In genomic region chr9:87857141-87857947, GRCh38 we compare ENCODE assay signal across 7 cellular contexts. TPM values are rescaled to one million over a fixed set of nuclear protein-coding genes. Genes with fewer than 3 reads are reported as not detected.
"Had no signal": no experiment of that assay in that cellular context is flagged by ENCODE, and none has a peak within 500 bp of the region (broad histone marks: within the 10 kb centered on the region; RNA-seq: fewer than 3 reads in every experiment).

No MANE protein-coding gene starts in this region.

- H3K4me3 ChIP-seq: GM23338, K562 had no signal

- DNase-seq: H9, HCEC 1CT, IMR-90, KG1 had no signal

RNA-seq across cellular contexts. Expression of gene SPATA31E1, which starts 25.3 kb away (rescaled TPM):
- total RNA-seq: GM23338, HT-29, IMR-90, K562 had no signal
- polyA plus RNA-seq: K562 had no signal
